1 cellular context compared by ENCODE assay signal in genomic region chr21:32802954-32803353, GRCh38.
A peak's percentile ranks its signal among the peaks of the same experiment; 100 is the strongest.
TF ChIP-seq lines count a peak whose summit lies in the region.

No MANE protein-coding gene starts in this region.

TF ChIP-seq in HEK293, 187 proteins besides CTCF, POLR2A, EP300 and RAD21:
- TF ChIP-seq HIC1 (tag by site-specific recombination; IDR thresholded peaks at IDR 0.05) (no peak), PRDM10 (tag by site-specific recombination; IDR thresholded peaks at IDR 0.05) (no peak), TRIM28 (IDR thresholded peaks at IDR 0.05; ENCODE audit: borderline replicate concordance, low read length) (no peak), PRDM4 (tag by site-specific recombination; IDR thresholded peaks at IDR 0.05) (no peak), ZBTB17 (tag by site-specific recombination; IDR thresholded peaks at IDR 0.05) (peak; percentile 72), IKZF3 (tag by site-specific recombination; IDR thresholded peaks at IDR 0.05) (no peak), ZNF280D (tag by site-specific recombination; IDR thresholded peaks at IDR 0.05) (no peak)
